Comparison of ENCODE assay signal across 8 cellular contexts in the genomic region with DNA sequence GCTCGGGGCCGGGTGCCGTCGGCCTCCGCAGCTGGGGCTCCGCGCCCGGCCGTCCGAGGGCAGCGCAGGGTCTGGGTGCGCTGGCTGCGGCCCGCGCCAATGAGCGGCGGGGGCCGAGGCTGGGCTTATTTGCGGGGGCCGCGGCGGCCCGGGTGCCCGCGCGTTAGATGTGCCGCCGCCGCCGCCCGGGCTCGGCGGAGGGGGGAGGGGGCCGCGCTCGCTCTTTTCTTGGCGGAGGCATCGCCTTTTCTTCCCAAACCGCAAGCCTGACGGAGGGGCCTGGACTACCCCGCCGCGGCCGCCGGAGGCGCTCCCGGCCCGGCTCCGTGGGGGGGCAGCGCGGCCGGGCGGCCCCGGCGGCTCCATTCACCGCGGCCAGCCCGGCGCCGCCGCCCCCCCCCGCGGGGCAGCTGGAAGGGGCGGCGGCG. TPM values are rescaled to one million over a fixed set of nuclear protein-coding genes. Genes with fewer than 3 reads are reported as not detected.
DNase-seq lines count a peak whose midpoint lies in the region; ATAC-seq and TF ChIP-seq lines count a peak whose summit lies in the region.

A gene (minus strand): TSS at position 101 of the 428 bp plus-strand sequence. CDS start 278 bp downstream, outside the sequence.

- H3K36me3 Mint-ChIP-seq in activated CD4-positive, alpha-beta T cell treated with anti-CD3 and anti-CD28 coated beads for 36 hours (ENCODE audit: low read depth): no peaks in the 10 kb centered on the region

- ATAC-seq in HG02588 (IDR thresholded peaks at IDR 0.05; ENCODE audit: unreplicated experiment): no peak
- ATAC-seq in activated CD4-positive, alpha-beta T cell treated with anti-CD3 and anti-CD28 coated beads for 36 hours: no peak

- intact Hi-C loops in activated CD4-positive, alpha-beta T cell treated with anti-CD3 and anti-CD28 coated beads for 36 hours (cut with DNase I, micrococcal nuclease): loop anchor here in 1 of 2 experiments (2.0 kb wide), 1 partner anchor 194 kb away; no protein-coding TSS in a partner anchor

- H3K27me3 Mint-ChIP-seq in activated CD4-positive, alpha-beta T cell treated with anti-CD3 and anti-CD28 coated beads for 36 hours: peaks cover 11% of the 10 kb centered on the region

- H3K36me3 ChIP-seq in SU-DHL-6 (ENCODE audit: low read length): no peaks in the 10 kb centered on the region

- no peaks in the 10 kb centered on the region for H3K9me2 ChIP-seq in SU-DHL-6 (replicated peaks; ENCODE audit: insufficient read depth, low read length)

- H3K9me3 ChIP-seq in SU-DHL-6 (ENCODE audit: insufficient read depth, low read length): no peaks in the 10 kb centered on the region
- no peaks in the 10 kb centered on the region for H3K9me3 ChIP-seq in iPS-18c (ENCODE audit: control insufficient read depth, insufficient read depth, low read length)

- H3K9ac ChIP-seq in SU-DHL-6 (ENCODE audit: low read length): peak within 1 kb of the TSS; percentile 96

- POLR2A ChIA-PET in activated CD4-positive, alpha-beta T cell treated with anti-CD3 and anti-CD28 coated beads for 36 hours (lab: Charles Lee): no interaction called here

- peaks cover 16% of the 10 kb centered on the region for H3F3A ChIP-seq in SU-DHL-6 (ENCODE audit: insufficient read depth)

- H4K20me1 ChIP-seq in SU-DHL-6 (ENCODE audit: low read depth, low read length): no peaks in the 10 kb centered on the region

- no peak within 1 kb of the TSS for H3K27ac ChIP-seq in 22Rv1
- H3K27ac ChIP-seq in SU-DHL-6 (ENCODE audit: low read depth, low read length): peak within 1 kb of the TSS; percentile 83

- CTCF ChIA-PET in activated CD4-positive, alpha-beta T cell treated with anti-CD3 and anti-CD28 coated beads for 36 hours (lab: Charles Lee): interaction anchor here (0.5 to 2.3 kb wide), 3 partner anchors 23 to 61 kb away, joined by 3 to 54 read pairs (median 8); a partner anchor contains a TSS

- no peaks in the 10 kb centered on the region for H3K4me1 Mint-ChIP-seq in activated CD4-positive, alpha-beta T cell treated with anti-CD3 and anti-CD28 coated beads for 36 hours

- H3K4me2 ChIP-seq in SU-DHL-6 (ENCODE audit: low read depth, low read length, poor library complexity, severe bottlenecking): peak within 1 kb of the TSS; percentile 94

- no peaks in the 10 kb centered on the region for H3K9me3 Mint-ChIP-seq in activated CD4-positive, alpha-beta T cell treated with anti-CD3 and anti-CD28 coated beads for 36 hours (ENCODE audit: low read depth)

- H3K27me3 ChIP-seq in SU-DHL-6 (ENCODE audit: low read length): no peaks in the 10 kb centered on the region

- DNase-seq in GM12864 (ENCODE audit: low read depth) (no peak), T-helper 2 cell (no peak)
- no peak for DNase-seq in central memory CD4-positive, alpha-beta T cell
- no peak for DNase-seq in activated CD4-positive, alpha-beta T cell treated with anti-CD3 and anti-CD28 coated beads for 36 hours

- H3K4me3 ChIP-seq in GM12864 (ENCODE audit: low read depth, low read length) (peak within 1 kb of the TSS; percentile 40; the same call in 1 of the 2 replicates), SU-DHL-6 (ENCODE audit: insufficient read depth, low read length, poor library complexity, severe bottlenecking) (peak within 1 kb of the TSS; percentile 85), iPS-18c (ENCODE audit: insufficient read depth, low read depth, low read length) (peak within 1 kb of the TSS; percentile 41)

- no peak within 1 kb of the TSS for H3K27ac Mint-ChIP-seq in activated CD4-positive, alpha-beta T cell treated with anti-CD3 and anti-CD28 coated beads for 36 hours

- no peak within 1 kb of the TSS for H3K4me3 Mint-ChIP-seq in activated CD4-positive, alpha-beta T cell treated with anti-CD3 and anti-CD28 coated beads for 36 hours

- peak; percentile 58 for TF ChIP-seq CTCF in 22Rv1 (IDR thresholded peaks at IDR 0.05)
- TF ChIP-seq CTCF in GM12864 (IDR thresholded peaks at IDR 0.05; ENCODE audit: low read depth, low read length, missing control alignments): peak; percentile 30
- TF ChIP-seq CTCF in SU-DHL-6 (IDR thresholded peaks at IDR 0.05; ENCODE audit: insufficient read depth, low read length, poor library complexity, severe bottlenecking): no peak

- peaks cover 31% of the 10 kb centered on the region for H3K79me2 ChIP-seq in SU-DHL-6 (ENCODE audit: insufficient read depth, low read length)

- H2AFZ ChIP-seq in SU-DHL-6 (ENCODE audit: low read depth, low read length, severe bottlenecking): peak within 1 kb of the TSS; percentile 92

RNA-seq across cellular contexts. Expression of the gene that starts here (rescaled TPM):
- under 1 TPM; 0.87 to 0.97 TPM for total RNA-seq in activated CD4-positive, alpha-beta T cell treated with anti-CD3 and anti-CD28 coated beads for 36 hours
